ENCODE assay signal across 9 cellular contexts in genomic region chr19:12139309-12139708, GRCh38. TPM values are rescaled to one million over a fixed set of nuclear protein-coding genes. Genes with fewer than 3 reads are reported as not detected.
DNase-seq lines count a peak whose midpoint lies in the region; ATAC-seq, FAIRE-seq and TF ChIP-seq lines count a peak whose summit lies in the region.
"Had no signal": no experiment of that assay in that cellular context is flagged by ENCODE, and none has a peak within 500 bp of the region (broad histone marks: within the 10 kb centered on the region; RNA-seq: fewer than 3 reads in every experiment).

No MANE protein-coding gene starts in this region.

- H3K27me3 Mint-ChIP-seq in activated naive CD4-positive, alpha-beta T cell treated with anti-CD3 and anti-CD28 coated beads, Interleukin-2, amount 10 ng/mL, durations not matched to agents 7 days and 5 days, result no peaks in the 10 kb centered on the region

- H3K4me3 Mint-ChIP-seq in activated naive CD4-positive, alpha-beta T cell treated with anti-CD3 and anti-CD28 coated beads, Interleukin-2, amount 10 ng/mL, durations not matched to agents 7 days and 5 days, result peak overlapping the region; percentile 93

- no peaks in the 10 kb centered on the region for H3K27me3 ChIP-seq in GM12878 (replicated peaks in 1 of 2; ENCODE audit: control insufficient read depth in 2 of 2, insufficient read depth in 2 of 2, low read length in 1 of 2)
- H3K27me3 ChIP-seq in lung (ENCODE audit: control insufficient read depth, insufficient read depth), result no peaks in the 10 kb centered on the region
- no peaks in the 10 kb centered on the region for H3K27me3 ChIP-seq in transverse colon

- POLR2A ChIA-PET in GM12878 (lab: Charles Lee), result no interaction called here

- H3K9me3 Mint-ChIP-seq in activated naive CD4-positive, alpha-beta T cell treated with anti-CD3 and anti-CD28 coated beads, Interleukin-2, amount 10 ng/mL, durations not matched to agents 7 days and 5 days, result peaks cover 12% of the 10 kb centered on the region

- TF ChIP-seq POLR2A in GM12878 (IDR thresholded peaks at IDR 0.05; ENCODE audit: low read depth, low read length), result no peak
- TF ChIP-seq POLR2A in transverse colon (IDR thresholded peaks at IDR 0.05), result no peak

- TF ChIP-seq RAD21 in GM12878 (IDR thresholded peaks at IDR 0.05; ENCODE audit: insufficient read depth, low read depth, low read length), result no peak

- no peak overlapping the region for H2AFZ ChIP-seq in GM12878 (ENCODE audit: control insufficient read depth, low read depth, low read length)

- DNase-seq in activated naive CD4-positive, alpha-beta T cell treated with anti-CD3 and anti-CD28 coated beads, Interleukin-2, amount 10 ng/mL, durations not matched to agents 7 days and 5 days, result no peak
- no peak for DNase-seq in activated naive CD4-positive, alpha-beta T cell treated with anti-CD3 and anti-CD28 coated beads, Interleukin-2, amount 50 U/mL, for 16 hours
- DNase-seq in GM12878 (ENCODE audit: low read depth, low spot score), result no peak
- DNase-seq in lung (ENCODE audit: low spot score), result no peak
- DNase-seq in transverse colon, result no peak
- no peak for DNase-seq in AG08396 (ENCODE audit: low spot score)
- DNase-seq: DMS79 had no signal

- peaks cover 3% of the 10 kb centered on the region for H3K4me1 ChIP-seq in GM12878 (ENCODE audit: control insufficient read depth, insufficient read depth, low read length)
- H3K4me1 ChIP-seq in lung (ENCODE audit: control insufficient read depth in 2 of 2, insufficient read depth in 2 of 2, low read length in 2 of 2), result peaks cover 4 to 5% of the 10 kb centered on the region in 2 donors
- H3K4me1 ChIP-seq in transverse colon, result peaks cover 6 to 21% (median 18%) of the 10 kb centered on the region in 4 donors

- BruUV-seq in GM12878 (replicated peaks; lab: Mats Ljungman, UMichigan), result no TSS peak

- H3K36me3 Mint-ChIP-seq in activated naive CD4-positive, alpha-beta T cell treated with anti-CD3 and anti-CD28 coated beads, Interleukin-2, amount 10 ng/mL, durations not matched to agents 7 days and 5 days, result peaks cover 37% of the 10 kb centered on the region

- no peaks in the 10 kb centered on the region for H4K20me1 ChIP-seq in GM12878 (ENCODE audit: control insufficient read depth, insufficient read depth)

- H3K36me3 ChIP-seq in GM12878 (ENCODE audit: control insufficient read depth in 2 of 2, insufficient read depth in 2 of 2, low read length in 1 of 2), result peaks cover 1 to 11% of the 10 kb centered on the region in 2 experiments
- H3K36me3 ChIP-seq in lung (ENCODE audit: control insufficient read depth in 2 of 2, insufficient read depth in 2 of 2, low read length in 2 of 2), result peaks cover 4 to 11% of the 10 kb centered on the region in 2 donors
- peaks cover 0 to 25% (median 10%) of the 10 kb centered on the region in 4 donors for H3K36me3 ChIP-seq in transverse colon

- no peak for TF ChIP-seq EP300 in GM12878 (IDR thresholded peaks at IDR 0.05; ENCODE audit: borderline replicate concordance in 1 of 2, control insufficient read depth in 1 of 2, low read depth in 2 of 2, low read length in 2 of 2)
- TF ChIP-seq EP300 in transverse colon (IDR thresholded peaks at IDR 0.05; ENCODE audit: low read depth), result no peak

- no peak for ATAC-seq in GM12878
- no peak for ATAC-seq in lung (ENCODE audit: insufficient read depth, low FRiP score)
- no peak for ATAC-seq in HG03442 (IDR thresholded peaks at IDR 0.05; ENCODE audit: unreplicated experiment)
- ATAC-seq in HG03571 (IDR thresholded peaks at IDR 0.05; ENCODE audit: unreplicated experiment), result no peak

- H3K27ac Mint-ChIP-seq in activated naive CD4-positive, alpha-beta T cell treated with anti-CD3 and anti-CD28 coated beads, Interleukin-2, amount 10 ng/mL, durations not matched to agents 7 days and 5 days, result peak overlapping the region; percentile 70

- peaks cover 33% of the 10 kb centered on the region for H3K4me1 Mint-ChIP-seq in activated naive CD4-positive, alpha-beta T cell treated with anti-CD3 and anti-CD28 coated beads, Interleukin-2, amount 10 ng/mL, durations not matched to agents 7 days and 5 days

- H3K4me3 ChIP-seq in GM12878, result peak overlapping the region; percentile 96
- H3K4me3 ChIP-seq in lung, result peak overlapping the region; percentile 79
- H3K4me3 ChIP-seq in transverse colon, result peak overlapping the region; percentile 58 to 92 (median 72)

- H3K79me2 ChIP-seq in GM12878 (ENCODE audit: control insufficient read depth, insufficient read depth, low read length), result peaks cover 4% of the 10 kb centered on the region; the same call in 1 of the 2 replicates

- intact Hi-C loops in GM12878 (cut with micrococcal nuclease; ENCODE audit: unreplicated experiment) (no loop called here), transverse colon (cut with DNase I; ENCODE audit: low total_unique reads) (no loop called here)

- FAIRE-seq in GM12878 (lab: Jason Lieb, UNC), result no peak

- in situ Hi-C loops in GM12878 (cut with MboI) (no loop called here), transverse colon (cut with MboI; ENCODE audit: low pct_ligation_motif_present in 1 of 4, low pct_unique_long_range_greater_than_20kb in 1 of 4, low sequenced_read_pairs in 3 of 4) (loop anchor here in 3 of 4 donors (25.0 kb wide), 3 partner anchors 152 to 252 kb away; partner anchors contain the start of gene ZNF69 (in 1 of the 3))

- H3K27ac ChIP-seq in GM12878 (ENCODE audit: control insufficient read depth, insufficient read depth), result no peak overlapping the region
- H3K27ac ChIP-seq in lung (ENCODE audit: low read depth in 1 of 2, low read length in 1 of 2), result peak overlapping the region; percentile 83 to 93
- H3K27ac ChIP-seq in transverse colon, result peak overlapping the region; percentile 83 to 94 (median 87)

- CTCF ChIA-PET in activated naive CD4-positive, alpha-beta T cell treated with anti-CD3 and anti-CD28 coated beads, Interleukin-2, amount 10 ng/mL, durations not matched to agents 7 days and 5 days (lab: Charles Lee), result interaction anchor here (3.4 kb wide), 1 partner anchor 216 kb away, joined by 45 read pairs; the partner anchor contains the start of gene ZNF700
- CTCF ChIA-PET in GM12878 (lab: Yijun Ruan, JAX), result interaction anchor here (0.7 to 7.2 kb wide), 7 partner anchors 48 to 357 kb away, joined by 3 to 84 read pairs (median 32); partner anchors contain the start of genes ZNF491, ZNF700 and ZNF763

- H3K9me3 ChIP-seq in GM12878 (replicated peaks; ENCODE audit: control insufficient read depth, insufficient read depth, low read length) (peaks cover 5% of the 10 kb centered on the region), lung (ENCODE audit: control insufficient read depth in 2 of 2, insufficient read depth in 1 of 2, low read length in 1 of 2) (peaks cover 0 to 5% of the 10 kb centered on the region in 2 donors), transverse colon (peaks cover 3 to 6% of the 10 kb centered on the region in 2 donors)

- no peak for TF ChIP-seq CTCF in GM12878 (IDR thresholded peaks at IDR 0.05 in 2 of 3, conservative IDR thresholded peaks at IDR 0.05 in 1 of 3; ENCODE audit: control insufficient read depth in 2 of 3, extremely low read depth in 1 of 3, insufficient read depth in 1 of 3, low read depth in 3 of 3, low read length in 3 of 3)
- no peak for TF ChIP-seq CTCF in lung (IDR thresholded peaks at IDR 0.05; ENCODE audit: control extremely low read depth, extremely low read depth)
- no peak for TF ChIP-seq CTCF in transverse colon (IDR thresholded peaks at IDR 0.05)

- 34% methylated on average over 13 of the region's 14 CpGs for WGBS in GM12878 (ENCODE audit: insufficient coverage, insufficient replicate concordance, low lambda C conversion rate, missing lambda C conversion rate)
- WGBS in lung, 2 donors, result 15 to 19% methylated on average over 14 of the region's 14 CpGs
- WGBS in transverse colon (ENCODE audit: low coverage in 1 of 2), 2 donors, result 23 to 25% methylated on average over 10 to 14 of the region's 14 CpGs

- H3K9ac ChIP-seq in GM12878 (ENCODE audit: control insufficient read depth, insufficient read depth, low read length), result peak overlapping the region; percentile 89

- H3K4me2 ChIP-seq in GM12878 (ENCODE audit: control insufficient read depth, insufficient read depth), result peak overlapping the region; percentile 75

- SMC1A ChIA-PET in GM12878 (lab: Charles Lee; ENCODE audit: uncharacterized antibody, unreplicated experiment), result interaction anchor here (2.0 to 2.4 kb wide), 2 partner anchors 154 to 216 kb away, joined by 7 to 28 read pairs; partner anchors contain the start of gene ZNF700

- RAD21 ChIA-PET in GM12878 (lab: Charles Lee; ENCODE audit: unreplicated experiment), result interaction anchor here (1.8 to 3.2 kb wide), 5 partner anchors 23 to 216 kb away, joined by 5 to 55 read pairs (median 22); partner anchors contain the start of genes ZNF136, ZNF563, ZNF700 and ZNF763

RNA-seq across cellular contexts. Expression of gene ZNF20, which starts 0.8 kb away (rescaled TPM):
- 19.3 and 20.3 TPM in 2 replicates for total RNA-seq in GM12878 (2013; cell fraction: nucleolus; rRNA removed)
- total RNA-seq in GM12878 (2014; rRNA removed) (2.3 and 3.8 TPM in 2 replicates), GM12878 (2014; rRNA removed; fragmentation: Illumina TruSeq; extraction: Trizol) (4.9 and 5.1 TPM in 2 replicates), GM12878 (2021) (1.5 and 2.5 TPM in 2 replicates), lung (10 to 100 TPM in 1 of 2 donors, 1 to 10 TPM in 1; 6.0 to 15.0 TPM), transverse colon (1 to 10 TPM in 3 of 4 donors, under 1 TPM in 1; 0.37 to 4.8 (median 2.9) TPM)
- polyA plus RNA-seq in GM12878 (2011; ENCODE audit: low read depth), result 1.5 TPM
- polyA plus RNA-seq in GM12878 (2011; rRNA removed) (4.5 and 5.0 TPM in 2 replicates), GM12878 (2014; fragmentation: Illumina TruSeq; extraction: Trizol) (2.4 and 2.5 TPM in 2 replicates), GM12878 (2014; fragmentation: Nextera tagmentation; extraction: Ambion mirVana) (1 to 10 TPM; 2.5 to 2.8 TPM), GM12878 (2014; rRNA removed) (1.4 and 2.0 TPM in 2 replicates), GM12878 (2016; fragmentation: Nextera tagmentation; extraction: Ambion mirVana) (1 to 10 TPM; 2.9 TPM), lung (1 to 10 TPM; 2.2 to 3.5 TPM)
- 1.8 and 2.1 TPM in 2 replicates for polyA plus RNA-seq in GM12878 (2011; cell fraction: cytosol; rRNA removed)
- polyA plus RNA-seq in GM12878 (2011; cell fraction: nucleus; rRNA removed), result 3.5 and 4.0 TPM in 2 replicates
- 2.6 and 3.9 TPM in 2 replicates for polyA plus RNA-seq in GM12878 (2012)
- 4.3 and 6.5 TPM in 2 replicates for polyA minus RNA-seq in GM12878 (2011; rRNA and poly(A)+ RNA removed)
- polyA minus RNA-seq in GM12878 (2011; cell fraction: cytosol; rRNA and poly(A)+ RNA removed), result 1.1 and 4.5 TPM in 2 replicates
- 6.2 and 7.2 TPM in 2 replicates for polyA minus RNA-seq in GM12878 (2011; cell fraction: nucleus; rRNA and poly(A)+ RNA removed)

RNA-seq across cellular contexts. Expression of gene ZNF625, which starts 17.2 kb away (rescaled TPM):
- total RNA-seq in GM12878 (2013; cell fraction: nucleolus; rRNA removed), result 8.4 and 9.2 TPM in 2 replicates
- total RNA-seq in GM12878 (2014; rRNA removed) (2.9 and 4.3 TPM in 2 replicates), GM12878 (2014; rRNA removed; fragmentation: Illumina TruSeq; extraction: Trizol) (5.0 and 5.8 TPM in 2 replicates), GM12878 (2021) (3.1 and 3.3 TPM in 2 replicates), lung (10 to 100 TPM in 1 of 2 donors, 1 to 10 TPM in 1; 5.4 to 17.6 TPM), transverse colon (1 to 10 TPM in 2 of 4 donors, under 1 TPM in 1, not detected in 1; 0.60 to 2.3 (median 2.2) TPM)
- 3.5 TPM for polyA plus RNA-seq in GM12878 (2011; ENCODE audit: low read depth)
- polyA plus RNA-seq in GM12878 (2011; rRNA removed) (1.8 and 2.2 TPM in 2 replicates), GM12878 (2014; fragmentation: Illumina TruSeq; extraction: Trizol) (0.79 and 1.4 TPM in 2 replicates), GM12878 (2014; fragmentation: Nextera tagmentation; extraction: Ambion mirVana) (under 1 TPM; 0.62 to 0.64 TPM), GM12878 (2014; rRNA removed) (1.1 TPM in 2 replicates), GM12878 (2016; fragmentation: Nextera tagmentation; extraction: Ambion mirVana) (under 1 TPM; 0.52 to 0.77 TPM), lung (1 to 10 TPM; 1.0 to 3.1 TPM)
- polyA plus RNA-seq in GM12878 (2011; cell fraction: cytosol; rRNA removed), result 0.57 and 0.78 TPM in 2 replicates
- 1.1 and 1.2 TPM in 2 replicates for polyA plus RNA-seq in GM12878 (2011; cell fraction: nucleus; rRNA removed)
- 2.1 and 4.8 TPM in 2 replicates for polyA plus RNA-seq in GM12878 (2012)
- polyA minus RNA-seq in GM12878 (2011; rRNA and poly(A)+ RNA removed), result 3.7 and 4.8 TPM in 2 replicates
- polyA minus RNA-seq in GM12878 (2011; cell fraction: cytosol; rRNA and poly(A)+ RNA removed), result 1.5 and 1.7 TPM in 2 replicates
- polyA minus RNA-seq in GM12878 (2011; cell fraction: nucleus; rRNA and poly(A)+ RNA removed), result 1.2 and 2.1 TPM in 2 replicates

RNA-seq across cellular contexts. Expression of gene ZNF136, which starts 23.6 kb away (rescaled TPM):
- total RNA-seq in GM12878 (2013; cell fraction: nucleolus; rRNA removed), result 43.0 and 44.1 TPM in 2 replicates
- total RNA-seq in GM12878 (2014; rRNA removed) (7.4 and 7.8 TPM in 2 replicates), GM12878 (2014; rRNA removed; fragmentation: Illumina TruSeq; extraction: Trizol) (7.7 and 8.8 TPM in 2 replicates), GM12878 (2021) (4.9 and 6.6 TPM in 2 replicates), lung (10 to 100 TPM in 1 of 2 donors, 1 to 10 TPM in 1; 7.4 to 24.3 TPM), transverse colon (10 to 100 TPM in 2 of 4 donors, 1 to 10 TPM in 2; 6.3 to 18.7 (median 9.1) TPM)
- 3.9 TPM for polyA plus RNA-seq in GM12878 (2011; ENCODE audit: low read depth)
- polyA plus RNA-seq in GM12878 (2011; rRNA removed) (7.1 and 11.4 TPM in 2 replicates), GM12878 (2014; fragmentation: Illumina TruSeq; extraction: Trizol) (6.6 and 8.0 TPM in 2 replicates), GM12878 (2014; fragmentation: Nextera tagmentation; extraction: Ambion mirVana) (1 to 10 TPM; 2.8 to 3.1 TPM), GM12878 (2014; rRNA removed) (2.9 and 5.0 TPM in 2 replicates), GM12878 (2016; fragmentation: Nextera tagmentation; extraction: Ambion mirVana) (1 to 10 TPM; 6.7 to 7.7 TPM), lung (1 to 10 TPM; 4.1 to 4.5 TPM)
- 2.6 and 3.1 TPM in 2 replicates for polyA plus RNA-seq in GM12878 (2011; cell fraction: cytosol; rRNA removed)
- 3.8 and 4.2 TPM in 2 replicates for polyA plus RNA-seq in GM12878 (2011; cell fraction: nucleus; rRNA removed)
- polyA plus RNA-seq in GM12878 (2012), result 6.5 and 8.4 TPM in 2 replicates
- 7.3 and 10.3 TPM in 2 replicates for polyA minus RNA-seq in GM12878 (2011; rRNA and poly(A)+ RNA removed)
- polyA minus RNA-seq in GM12878 (2011; cell fraction: cytosol; rRNA and poly(A)+ RNA removed), result 2.8 and 5.1 TPM in 2 replicates
- polyA minus RNA-seq in GM12878 (2011; cell fraction: nucleus; rRNA and poly(A)+ RNA removed), result 6.0 and 8.6 TPM in 2 replicates
